8 cellular contexts compared by ENCODE assay signal in genomic region chr4:81905966-81906365, GRCh38.
A peak's percentile ranks its signal among the peaks of the same experiment; 100 is the strongest.
DNase-seq lines count a peak whose midpoint lies in the region; ATAC-seq and TF ChIP-seq lines count a peak whose summit lies in the region.
"Had no signal": no experiment of that assay in that cellular context is flagged by ENCODE, and none has a peak within 500 bp of the region (broad histone marks: within the 10 kb centered on the region; RNA-seq: fewer than 3 reads in every experiment).

No MANE protein-coding gene starts in this region.

- H3K18ac ChIP-seq in mesenchymal stem cell (ENCODE audit: low read depth in 1 of 2, low read length in 2 of 2) = no peak overlapping the region

- H4K8ac ChIP-seq in mesenchymal stem cell (ENCODE audit: low read length) = no peak overlapping the region

- DNase-seq in mesenchymal stem cell = no peak
- DNase-seq in A673 (ENCODE audit: low spot score) = no peak
- DNase-seq in left cardiac atrium = no peak
- no peak for DNase-seq in SIG-M5 (lab: John Stamatoyannopoulos, UW)

- CTCF ChIA-PET in A673 (lab: Charles Lee) = no interaction called here

- H3K4me1 ChIP-seq in mesenchymal stem cell (ENCODE audit: control insufficient read depth, insufficient read depth, low read depth, low read length) (peaks cover 2% of the 10 kb centered on the region), A673 (ENCODE audit: insufficient read depth, low read length, poor library complexity, severe bottlenecking) (no peaks in the 10 kb centered on the region)

- H3K4me2 ChIP-seq in mesenchymal stem cell (ENCODE audit: low read length, poor library complexity, severe bottlenecking) = peak overlapping the region; percentile 58

- H2BK120ac ChIP-seq in mesenchymal stem cell (ENCODE audit: low read depth, low read length) = no peak overlapping the region

- no peak overlapping the region for H3K4me3 ChIP-seq in mesenchymal stem cell (ENCODE audit: insufficient read depth in 1 of 2, low read depth in 1 of 2, low read length in 2 of 2)
- H3K4me3 ChIP-seq in A673 (ENCODE audit: low read depth, low read length, poor library complexity, severe bottlenecking) = no peak overlapping the region
- H3K4me3 ChIP-seq: K562 had no signal

- no peak overlapping the region for H3K9ac ChIP-seq in mesenchymal stem cell (ENCODE audit: low read length)

- H2BK5ac ChIP-seq in mesenchymal stem cell (ENCODE audit: low read depth, low read length, poor library complexity, severe bottlenecking) = no peak overlapping the region

- H3K27me3 ChIP-seq in mesenchymal stem cell (ENCODE audit: control insufficient read depth in 1 of 2, insufficient read depth in 1 of 2, low read length in 2 of 2) (no peaks in the 10 kb centered on the region), A673 (replicated peaks; ENCODE audit: insufficient read depth, low read depth, low read length, poor library complexity) (no peaks in the 10 kb centered on the region)

- no peak overlapping the region for H3K23ac ChIP-seq in mesenchymal stem cell (ENCODE audit: low read length in 2 of 2)

- H3K27ac ChIP-seq in mesenchymal stem cell (ENCODE audit: low read length, poor library complexity, severe bottlenecking) = peak overlapping the region; percentile 75
- no peak overlapping the region for H3K27ac ChIP-seq in A673 (ENCODE audit: low read depth, low read length, poor library complexity, severe bottlenecking)

- no peak overlapping the region for H2BK12ac ChIP-seq in mesenchymal stem cell (ENCODE audit: low read length in 2 of 2)

- intact Hi-C loops in A673 (cut with micrococcal nuclease; ENCODE audit: unreplicated experiment) = no loop called here
- intact Hi-C loops in left cardiac atrium (cut with DNase I) = no loop called here

- no peak overlapping the region for H3K4ac ChIP-seq in mesenchymal stem cell (ENCODE audit: low read depth in 1 of 2, low read length in 2 of 2)

- POLR2A ChIA-PET in A673 (lab: Charles Lee; ENCODE audit: low non-redundant PET) = no interaction called here

- ATAC-seq in GM18907 (IDR thresholded peaks at IDR 0.05; ENCODE audit: unreplicated experiment) (peak; percentile 100), GM21576 (IDR thresholded peaks at IDR 0.05; ENCODE audit: unreplicated experiment) (peak; percentile 92), HG03354 (IDR thresholded peaks at IDR 0.05; ENCODE audit: poor library complexity, severe bottlenecking, unreplicated experiment) (peak; percentile 99), left cardiac atrium (no peak)
- ATAC-seq: K562 had no signal

- no peaks in the 10 kb centered on the region for H3K79me1 ChIP-seq in mesenchymal stem cell (replicated peaks; ENCODE audit: low read length, poor library complexity, severe bottlenecking)

- no peak for TF ChIP-seq CTCF in A673 (conservative IDR thresholded peaks at IDR 0.05; ENCODE audit: low read depth, low read length)

- no peak overlapping the region for H2AK5ac ChIP-seq in mesenchymal stem cell (ENCODE audit: low read length, severe bottlenecking)

- H3K9me3 ChIP-seq in mesenchymal stem cell (ENCODE audit: control insufficient read depth, low read length) (no peaks in the 10 kb centered on the region), A673 (ENCODE audit: low read depth, low read length, poor library complexity, severe bottlenecking) (no peaks in the 10 kb centered on the region)

- no peak overlapping the region for H3K14ac ChIP-seq in mesenchymal stem cell (ENCODE audit: low read length in 2 of 2)

- no peak overlapping the region for H4K91ac ChIP-seq in mesenchymal stem cell (ENCODE audit: low read length)

- 0% methylated on average over 2 of the region's 2 CpGs for WGBS in mesenchymal stem cell

- no TSS peak for BruUV-seq in A673 (replicated peaks; lab: Mats Ljungman, UMichigan)

- no peaks in the 10 kb centered on the region for H3K36me3 ChIP-seq in mesenchymal stem cell (ENCODE audit: control insufficient read depth in 1 of 2, insufficient read depth in 2 of 2, low read depth in 1 of 2, low read length in 2 of 2)
- no peaks in the 10 kb centered on the region for H3K36me3 ChIP-seq in A673 (ENCODE audit: insufficient read depth, low read length, poor library complexity, severe bottlenecking)

- H2BK15ac ChIP-seq in mesenchymal stem cell (ENCODE audit: low read depth, poor library complexity, severe bottlenecking) = no peak overlapping the region

- no peak overlapping the region for H2AFZ ChIP-seq in mesenchymal stem cell (ENCODE audit: low read depth, low read length)

Comparison
In these comparisons a context has a peak if more than half of its experiments do, and no peak if none do; other contexts are left out.
1. ATAC-seq: peak in GM18907 (single experiment), GM21576 (single experiment) and HG03354 (single experiment); none in left cardiac atrium (0 of 2).